ENCODE assay signal across 11 cellular contexts in the genomic region with DNA sequence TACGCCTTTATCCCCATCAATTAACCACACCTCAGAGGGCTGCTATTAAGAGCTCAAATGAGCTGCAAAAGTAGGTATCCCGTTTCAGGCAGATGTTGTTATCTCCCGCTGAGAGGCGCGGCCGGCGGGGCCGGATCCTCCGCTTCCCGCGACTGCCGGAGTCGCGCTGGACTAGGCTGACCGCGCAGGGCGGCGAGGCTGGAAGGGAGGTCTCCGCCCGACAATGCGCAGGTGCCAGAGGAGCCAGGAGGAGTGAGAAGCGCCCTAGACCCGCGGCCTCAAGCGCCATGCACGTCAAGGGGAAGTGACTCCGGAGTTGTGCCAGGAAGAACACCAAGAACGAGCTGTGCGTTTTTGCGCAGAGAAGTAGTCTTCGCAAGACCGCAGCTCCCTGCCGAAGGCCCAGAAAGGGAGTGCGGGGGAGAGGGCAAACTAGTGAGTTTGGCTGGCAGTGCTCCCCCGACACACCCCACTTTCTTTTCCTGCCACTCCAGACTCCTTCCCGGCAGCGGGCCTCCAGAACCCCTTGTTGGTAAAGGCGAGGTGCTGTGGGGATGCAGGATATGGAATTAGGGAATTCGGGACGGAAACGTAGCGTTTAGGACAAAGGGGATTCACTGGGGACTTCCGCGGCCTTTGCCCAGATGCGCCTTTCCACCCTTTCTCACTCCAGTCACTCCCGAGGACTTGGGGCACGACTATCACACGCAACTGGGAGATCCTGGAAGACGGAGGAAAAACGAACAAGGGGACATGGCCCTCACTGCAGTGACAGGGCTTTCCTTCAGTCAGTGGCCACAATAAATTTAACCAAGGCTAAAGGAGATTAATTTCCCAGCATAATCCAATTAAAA. TPM values are rescaled to one million over a fixed set of nuclear protein-coding genes. Genes with fewer than 3 reads are reported as not detected.
DNase-seq lines count a peak whose midpoint lies in the region; ATAC-seq and TF ChIP-seq lines count a peak whose summit lies in the region.
"Had no signal": no experiment of that assay in that cellular context is flagged by ENCODE, and none has a peak within 500 bp of the region (broad histone marks: within the 10 kb centered on the region; RNA-seq: fewer than 3 reads in every experiment).

No MANE protein-coding gene starts in this region.

- ATAC-seq in mucosa of descending colon: no peak
- no peak for ATAC-seq in GM18498 (IDR thresholded peaks at IDR 0.05; ENCODE audit: unreplicated experiment)

- TF ChIP-seq CTCF in AG10803 (conservative IDR thresholded peaks at IDR 0.05; ENCODE audit: low read length) (no peak), endodermal cell (conservative IDR thresholded peaks at IDR 0.05) (no peak), mesothelial cell of epicardium (IDR thresholded peaks at IDR 0.05; ENCODE audit: unreplicated experiment) (no peak), mucosa of descending colon (IDR thresholded peaks at IDR 0.05) (no peak)

- intact Hi-C loops in mucosa of descending colon (cut with DNase I, micrococcal nuclease): no loop called here

- no peaks in the 10 kb centered on the region for H3K36me3 Mint-ChIP-seq in endodermal cell (ENCODE audit: low read depth)
- no peaks in the 10 kb centered on the region for H3K36me3 Mint-ChIP-seq in mesothelial cell of epicardium

- H3K36me3 ChIP-seq in endodermal cell (ENCODE audit: control insufficient read depth, insufficient read depth, low read length): no peaks in the 10 kb centered on the region
- no peaks in the 10 kb centered on the region for H3K36me3 ChIP-seq in mucosa of descending colon (ENCODE audit: low read depth)
- H3K36me3 ChIP-seq: heart right ventricle had no signal

- H3K4me1 ChIP-seq in endodermal cell (ENCODE audit: control insufficient read depth, insufficient read depth, low read length) (no peaks in the 10 kb centered on the region), mucosa of descending colon (ENCODE audit: low read depth) (peaks cover 4% of the 10 kb centered on the region)

- no peaks in the 10 kb centered on the region for H3K9me3 Mint-ChIP-seq in endodermal cell
- no peaks in the 10 kb centered on the region for H3K9me3 Mint-ChIP-seq in mesothelial cell of epicardium

- peak overlapping the region; percentile 6 for H3K27ac ChIP-seq in endodermal cell (ENCODE audit: low read depth, low read length)
- H3K27ac ChIP-seq: heart right ventricle had no signal

- H3K9ac ChIP-seq in endodermal cell (ENCODE audit: extremely low read depth, low read length, poor library complexity, severe bottlenecking): no peak overlapping the region

- peaks cover 98% of the 10 kb centered on the region for H3K27me3 Mint-ChIP-seq in endodermal cell (ENCODE audit: insufficient read depth)
- H3K27me3 Mint-ChIP-seq in mesothelial cell of epicardium (ENCODE audit: low read depth): peaks cover 94% of the 10 kb centered on the region

- no peaks in the 10 kb centered on the region for H3K9me3 ChIP-seq in endodermal cell (ENCODE audit: control insufficient read depth, low read length)
- H3K9me3 ChIP-seq in mucosa of descending colon: no peaks in the 10 kb centered on the region
- H3K9me3 ChIP-seq: Caco-2, heart right ventricle had no signal

- H3K27me3 ChIP-seq in endodermal cell (ENCODE audit: control insufficient read depth, insufficient read depth, low read length, poor library complexity, severe bottlenecking): peaks cover 100% of the 10 kb centered on the region

- 0 to 1% methylated on average over 7 to 50 of the region's 50 CpGs for WGBS in endodermal cell (ENCODE audit: insufficient coverage in 1 of 2, insufficient read length in 1 of 2), 2 experiments

- in situ Hi-C loops in KBM-7 (cut with MboI; ENCODE audit: low pct_unique_long_range_greater_than_20kb, low sequenced_read_pairs): no loop called here

- peak; percentile 52 for DNase-seq in AG10803 (ENCODE audit: low read depth)
- DNase-seq in KBM-7: peak; percentile 69
- peak; percentile 92 for DNase-seq in endodermal cell
- peak in 1 of 2 experiments; percentile 46 for DNase-seq in mesothelial cell of epicardium (ENCODE audit: low spot score in 2 of 2, unreplicated experiment in 2 of 2)
- DNase-seq in mucosa of descending colon: no peak
- DNase-seq in NCI-H748 treated with DMSO at 0.1 percent for 48 hours (lab: John Stamatoyannopoulos, UW): no peak
- DNase-seq in activated CD4-positive, CD25-positive, alpha-beta regulatory T cell (lab: John Stamatoyannopoulos, UW): no peak
- DNase-seq: Caco-2, heart right ventricle, NCI-H187 treated with DMSO at 0.1 percent for 48 hours had no signal

- H3K4me1 Mint-ChIP-seq in endodermal cell (peaks cover 28% of the 10 kb centered on the region), mesothelial cell of epicardium (peaks cover 41% of the 10 kb centered on the region)

- H3K4me3 ChIP-seq in AG10803 (ENCODE audit: low read length): peak overlapping the region; percentile 49
- peak overlapping the region; percentile 56 for H3K4me3 ChIP-seq in endodermal cell (ENCODE audit: low read length)
- H3K4me3 ChIP-seq in mucosa of descending colon: no peak overlapping the region

- H3K4me3 Mint-ChIP-seq in endodermal cell (peak overlapping the region; percentile 51), mesothelial cell of epicardium (peak overlapping the region; percentile 68)

- no peak overlapping the region for H3K27ac Mint-ChIP-seq in endodermal cell
- no peak overlapping the region for H3K27ac Mint-ChIP-seq in mesothelial cell of epicardium

RNA-seq across cellular contexts. Expression of a gene that starts 8.0 kb away (rescaled TPM):
- total RNA-seq in endodermal cell (1 to 10 TPM; 1.4 to 3.3 TPM), mesothelial cell of epicardium (11.9 to 13.6 TPM (median 13.4 TPM) in 3 replicates), mucosa of descending colon (1 to 10 TPM; 1.5 to 5.7 (median 2.2) TPM)
- 37.1 TPM for polyA plus RNA-seq in endodermal cell (2013, experiment 1 of 2)
- 26.7 TPM for polyA plus RNA-seq in endodermal cell (2013, experiment 2 of 2)
- total RNA-seq: Caco-2 had no signal

RNA-seq across cellular contexts. Expression of a gene that starts 10.0 kb away (rescaled TPM):
- under 1 TPM in 1 of 2 donors, not detected in 1; 0.22 TPM for total RNA-seq in endodermal cell
- 304 TPM for polyA plus RNA-seq in endodermal cell (2013, experiment 1 of 2)
- polyA plus RNA-seq in endodermal cell (2013, experiment 2 of 2): 263 TPM
- 19.7 to 21.4 TPM (median 20.3 TPM) in 3 replicates for total RNA-seq in mesothelial cell of epicardium
- total RNA-seq in mucosa of descending colon: 1 to 10 TPM; 2.3 to 9.1 (median 6.2) TPM

Comparison
In these comparisons a context has a peak if more than half of its experiments do, and no peak if none do; other contexts are left out.
1. DNase-seq: peak in AG10803 (single experiment), KBM-7 (single experiment) and endodermal cell (single experiment); none in mucosa of descending colon (0 of 3), NCI-H748 treated with DMSO at 0.1 percent for 48 hours (single experiment) and activated CD4-positive, CD25-positive, alpha-beta regulatory T cell (0 of 4).